Comparison of ENCODE assay signal across 20 cellular contexts in genomic region chr13:81957121-81957520, GRCh38.
A peak's percentile ranks its signal among the peaks of the same experiment; 100 is the strongest.
DNase-seq lines count a peak whose midpoint lies in the region; ATAC-seq and TF ChIP-seq lines count a peak whose summit lies in the region.
"Had no signal": no experiment of that assay in that cellular context is flagged by ENCODE, and none has a peak within 500 bp of the region (broad histone marks: within the 10 kb centered on the region; RNA-seq: fewer than 3 reads in every experiment).

No MANE protein-coding gene starts in this region.

- DNase-seq in SK-N-SH (no peak), endodermal cell (peak; percentile 60), type B pancreatic cell (ENCODE audit: extremely low spot score, unreplicated experiment) (no peak), COLO668 (lab: John Stamatoyannopoulos, UW; ENCODE audit: unreplicated experiment) (no peak)
- DNase-seq in activated CD4-positive, alpha-beta memory T cell treated with anti-CD3 and anti-CD28 coated beads for 36 hours, result no peak
- DNase-seq: activated CD4-positive, CD25-positive, alpha-beta regulatory T cell treated with anti-CD3 and anti-CD28 coated beads, Interleukin-2, amount 50 U/mL, for 72 hours; activated CD8-positive, alpha-beta memory T cell treated with anti-CD3 and anti-CD28 coated beads, Interleukin-2, amount 10 ng/mL, durations not matched to agents 7 days and 5 days; activated naive CD4-positive, alpha-beta T cell; kidney glomerular epithelial cell; NCI-H2029; NCI-H524; T-helper 1 cell; tibial artery had no signal

- no peaks in the 10 kb centered on the region for H3K27me3 ChIP-seq in SK-N-SH (ENCODE audit: insufficient read depth)
- no peaks in the 10 kb centered on the region for H3K27me3 ChIP-seq in Loucy (ENCODE audit: insufficient read depth, low read length, poor library complexity, severe bottlenecking)
- H3K27me3 ChIP-seq in endodermal cell (ENCODE audit: control insufficient read depth, insufficient read depth, low read length, poor library complexity, severe bottlenecking), result no peaks in the 10 kb centered on the region
- H3K27me3 ChIP-seq: tibial artery had no signal

- H3K27me3 Mint-ChIP-seq in endodermal cell (ENCODE audit: insufficient read depth), result no peaks in the 10 kb centered on the region
- H3K27me3 Mint-ChIP-seq in type B pancreatic cell, result no peaks in the 10 kb centered on the region
- no peaks in the 10 kb centered on the region for H3K27me3 Mint-ChIP-seq in activated CD4-positive, alpha-beta memory T cell treated with anti-CD3 and anti-CD28 coated beads for 36 hours
- H3K27me3 Mint-ChIP-seq: activated CD8-positive, alpha-beta memory T cell treated with anti-CD3 and anti-CD28 coated beads, Interleukin-2, amount 10 ng/mL, durations not matched to agents 7 days and 5 days had no signal

- H3K27ac ChIP-seq in SK-N-SH (ENCODE audit: low read depth in 2 of 2, low read length in 1 of 2), result no peak overlapping the region
- no peak overlapping the region for H3K27ac ChIP-seq in endodermal cell (ENCODE audit: low read depth, low read length)
- H3K27ac ChIP-seq: coronary artery, skin epidermis, tibial artery had no signal

- 0 out of 2 replicates have a peak, but pooled peaks have one; percentile 18 for TF ChIP-seq RAD21 in SK-N-SH (IDR thresholded peaks at IDR 0.05; ENCODE audit: low read length)

- no peaks in the 10 kb centered on the region for H3K36me3 ChIP-seq in SK-N-SH (replicated peaks in 1 of 2; ENCODE audit: control insufficient read depth in 1 of 2, insufficient read depth in 2 of 2, low read length in 1 of 2)
- H3K36me3 ChIP-seq in Loucy (ENCODE audit: insufficient read depth, low read length), result no peaks in the 10 kb centered on the region
- H3K36me3 ChIP-seq in endodermal cell (ENCODE audit: control insufficient read depth, insufficient read depth, low read length), result no peaks in the 10 kb centered on the region
- H3K36me3 ChIP-seq: tibial artery had no signal

- H3K4me2 ChIP-seq in SK-N-SH (no peak overlapping the region), Loucy (ENCODE audit: low read depth, low read length, poor library complexity, severe bottlenecking) (no peak overlapping the region)

- H3K4me3 Mint-ChIP-seq in endodermal cell (no peak overlapping the region), type B pancreatic cell (no peak overlapping the region)
- no peak overlapping the region for H3K4me3 Mint-ChIP-seq in activated CD4-positive, alpha-beta memory T cell treated with anti-CD3 and anti-CD28 coated beads for 36 hours
- H3K4me3 Mint-ChIP-seq: activated CD8-positive, alpha-beta memory T cell treated with anti-CD3 and anti-CD28 coated beads, Interleukin-2, amount 10 ng/mL, durations not matched to agents 7 days and 5 days; CD8-positive, alpha-beta T cell had no signal

- peak; percentile 11; the same call in 1 of the 2 replicates for TF ChIP-seq CTCF in SK-N-SH (IDR thresholded peaks at IDR 0.05)
- TF ChIP-seq CTCF in Loucy (conservative IDR thresholded peaks at IDR 0.05; ENCODE audit: low read length), result peak; percentile 33
- peak; percentile 73 for TF ChIP-seq CTCF in endodermal cell (conservative IDR thresholded peaks at IDR 0.05)
- TF ChIP-seq CTCF in type B pancreatic cell (conservative IDR thresholded peaks at IDR 0.05), result peak; percentile 37

- intact Hi-C loops in activated CD4-positive, alpha-beta memory T cell treated with anti-CD3 and anti-CD28 coated beads for 36 hours (cut with micrococcal nuclease), result no loop called here

- no peaks in the 10 kb centered on the region for H3K79me2 ChIP-seq in SK-N-SH (ENCODE audit: insufficient read depth)
- no peaks in the 10 kb centered on the region for H3K79me2 ChIP-seq in Loucy (ENCODE audit: insufficient read depth, low read length)

- H3K4me1 Mint-ChIP-seq in endodermal cell (peaks cover 1% of the 10 kb centered on the region), type B pancreatic cell (ENCODE audit: unreplicated experiment) (no peaks in the 10 kb centered on the region)
- no peaks in the 10 kb centered on the region for H3K4me1 Mint-ChIP-seq in activated CD4-positive, alpha-beta memory T cell treated with anti-CD3 and anti-CD28 coated beads for 36 hours (ENCODE audit: low read depth)
- H3K4me1 Mint-ChIP-seq: activated CD8-positive, alpha-beta memory T cell treated with anti-CD3 and anti-CD28 coated beads, Interleukin-2, amount 10 ng/mL, durations not matched to agents 7 days and 5 days had no signal

- H3K36me3 Mint-ChIP-seq in endodermal cell (ENCODE audit: low read depth) (peaks cover 2% of the 10 kb centered on the region), type B pancreatic cell (no peaks in the 10 kb centered on the region)
- no peaks in the 10 kb centered on the region for H3K36me3 Mint-ChIP-seq in activated CD4-positive, alpha-beta memory T cell treated with anti-CD3 and anti-CD28 coated beads for 36 hours
- H3K36me3 Mint-ChIP-seq: activated CD8-positive, alpha-beta memory T cell treated with anti-CD3 and anti-CD28 coated beads, Interleukin-2, amount 10 ng/mL, durations not matched to agents 7 days and 5 days; CD8-positive, alpha-beta T cell had no signal

- H3K27ac Mint-ChIP-seq in endodermal cell (no peak overlapping the region), type B pancreatic cell (no peak overlapping the region)
- H3K27ac Mint-ChIP-seq in activated CD4-positive, alpha-beta memory T cell treated with anti-CD3 and anti-CD28 coated beads for 36 hours, result no peak overlapping the region
- H3K27ac Mint-ChIP-seq: activated CD8-positive, alpha-beta memory T cell treated with anti-CD3 and anti-CD28 coated beads, Interleukin-2, amount 10 ng/mL, durations not matched to agents 7 days and 5 days; CD8-positive, alpha-beta T cell had no signal

- H3K4me1 ChIP-seq in SK-N-SH (ENCODE audit: control insufficient read depth in 1 of 2, insufficient read depth in 2 of 2, low read depth in 1 of 2, low read length in 1 of 2) (no peaks in the 10 kb centered on the region), Loucy (ENCODE audit: insufficient read depth, low read length, poor library complexity, severe bottlenecking) (no peaks in the 10 kb centered on the region), endodermal cell (ENCODE audit: control insufficient read depth, insufficient read depth, low read length) (no peaks in the 10 kb centered on the region)
- H3K4me1 ChIP-seq: tibial artery had no signal

- H2AFZ ChIP-seq in SK-N-SH (ENCODE audit: low read depth) (no peak overlapping the region), Loucy (ENCODE audit: low read length) (no peak overlapping the region)

- TF ChIP-seq EP300 in SK-N-SH (IDR thresholded peaks at IDR 0.05; ENCODE audit: borderline replicate concordance in 1 of 2, low read depth in 1 of 2, low read length in 1 of 2), result no peak

- no peak for ATAC-seq in SK-N-SH treated with all-trans-retinoic acid at 6 μM for 48 hours
- ATAC-seq in HG03097 (IDR thresholded peaks at IDR 0.05; ENCODE audit: low FRiP score, unreplicated experiment), result no peak
- ATAC-seq: activated CD8-positive, alpha-beta memory T cell treated with anti-CD3 and anti-CD28 coated beads, Interleukin-2, amount 10 ng/mL, durations not matched to agents 7 days and 5 days; CD8-positive, alpha-beta T cell; esophagus mucosa had no signal

- POLR2A ChIA-PET in SK-N-SH (lab: Yijun Ruan, JAX), result no interaction called here
- POLR2A ChIA-PET in activated CD4-positive, alpha-beta memory T cell treated with anti-CD3 and anti-CD28 coated beads for 36 hours (lab: Charles Lee), result no interaction called here

- H3K9ac ChIP-seq in SK-N-SH (no peak overlapping the region), Loucy (ENCODE audit: low read depth, low read length, poor library complexity, severe bottlenecking) (no peak overlapping the region), endodermal cell (ENCODE audit: extremely low read depth, low read length, poor library complexity, severe bottlenecking) (no peak overlapping the region)

- H3K9me3 Mint-ChIP-seq in endodermal cell (peaks cover 3% of the 10 kb centered on the region), type B pancreatic cell (no peaks in the 10 kb centered on the region)
- H3K9me3 Mint-ChIP-seq in activated CD4-positive, alpha-beta memory T cell treated with anti-CD3 and anti-CD28 coated beads for 36 hours, result peaks cover 36% of the 10 kb centered on the region

- H3K4me3 ChIP-seq in SK-N-SH (ENCODE audit: low read depth in 2 of 2, low read length in 1 of 2), result no peak overlapping the region
- H3K4me3 ChIP-seq in Loucy (ENCODE audit: low read length, poor library complexity, severe bottlenecking), result no peak overlapping the region
- no peak overlapping the region for H3K4me3 ChIP-seq in endodermal cell (ENCODE audit: low read length)
- H3K4me3 ChIP-seq: coronary artery, skin epidermis, tibial artery had no signal

- no peaks in the 10 kb centered on the region for H3F3A ChIP-seq in SK-N-SH (replicated peaks; ENCODE audit: insufficient read depth)
- no peaks in the 10 kb centered on the region for H3F3A ChIP-seq in Loucy (ENCODE audit: low read depth)

- H3K9me2 ChIP-seq in SK-N-SH (no peaks in the 10 kb centered on the region), Loucy (replicated peaks; ENCODE audit: low read depth, low read length) (no peaks in the 10 kb centered on the region)

- CTCF ChIA-PET in SK-N-SH (lab: Yijun Ruan, JAX), result no interaction called here
- CTCF ChIA-PET in activated CD4-positive, alpha-beta memory T cell treated with anti-CD3 and anti-CD28 coated beads for 36 hours (lab: Charles Lee), result no interaction called here

- H4K20me1 ChIP-seq in SK-N-SH (ENCODE audit: insufficient read depth) (no peaks in the 10 kb centered on the region), Loucy (ENCODE audit: insufficient read depth, low read length, poor library complexity, severe bottlenecking) (no peaks in the 10 kb centered on the region)

- H3K9me3 ChIP-seq in SK-N-SH, result no peaks in the 10 kb centered on the region
- no peaks in the 10 kb centered on the region for H3K9me3 ChIP-seq in Loucy (ENCODE audit: insufficient read depth, low read depth, low read length)
- H3K9me3 ChIP-seq in endodermal cell (ENCODE audit: control insufficient read depth, low read length), result peaks cover 19% of the 10 kb centered on the region

TF ChIP-seq in SK-N-SH, 30 proteins besides CTCF, POLR2A, EP300 and RAD21 (continues in another document):
- TF ChIP-seq SIN3A (IDR thresholded peaks at IDR 0.05; ENCODE audit: borderline replicate concordance, low read depth, low read length), result no peak
- no peak for TF ChIP-seq TEAD4 (IDR thresholded peaks at IDR 0.05; ENCODE audit: borderline replicate concordance, insufficient read depth)
- TF ChIP-seq YY1 (IDR thresholded peaks at IDR 0.05; ENCODE audit: low read depth), result no peak

TF ChIP-seq in SK-N-SH treated with all-trans-retinoic acid at 6 μM for 48 hours, 23 proteins besides CTCF, POLR2A, EP300 and RAD21 (continues in another document):
- no peak for TF ChIP-seq ZFP30 (CRISPR knock-in tag; IDR thresholded peaks at IDR 0.05)
- no peak for TF ChIP-seq ISL1 (CRISPR knock-in tag; IDR thresholded peaks at IDR 0.05)
- no peak for TF ChIP-seq SNAI2 (CRISPR knock-in tag; IDR thresholded peaks at IDR 0.05)
- no peak for TF ChIP-seq TOX (CRISPR knock-in tag; IDR thresholded peaks at IDR 0.05; ENCODE audit: borderline replicate concordance)
- TF ChIP-seq CSDC2 (CRISPR knock-in tag; IDR thresholded peaks at IDR 0.05), result no peak
- no peak for TF ChIP-seq OSR1 (CRISPR knock-in tag; IDR thresholded peaks at IDR 0.05)

Comparison
In these comparisons a context has a peak if more than half of its experiments do, and no peak if none do; other contexts are left out.
1. CTCF ChIP-seq: peak in every context shown above with its lines; median percentile 73 in endodermal cell; 37 in type B pancreatic cell; 33 in Loucy; 11 in SK-N-SH.